Comparison of ENCODE assay signal across 8 cellular contexts in genomic region chr6:4805553-4806307, GRCh38. TPM values are rescaled to one million over a fixed set of nuclear protein-coding genes. Genes with fewer than 3 reads are reported as not detected.
DNase-seq lines count a peak whose midpoint lies in the region; FAIRE-seq and TF ChIP-seq lines count a peak whose summit lies in the region.

No MANE protein-coding gene starts in this region.

- peak; percentile 53 for DNase-seq in BE2C
- DNase-seq in NCI-H524 (lab: John Stamatoyannopoulos, UW): peak; percentile 87 to 95
- peak; percentile 39 to 75 for DNase-seq in T47D (ENCODE audit: low read depth in 1 of 2, low spot score in 1 of 2)
- DNase-seq in kidney tubule cell (ENCODE audit: low spot score): peak; percentile 63
- peak; percentile 75 for DNase-seq in superior temporal gyrus (ENCODE audit: extremely low spot score)
- DNase-seq in GM19239 (ENCODE audit: insufficient read length, low spot score): no peak
- no peak for DNase-seq in dedifferentiated amniotic fluid mesenchymal stem cell (ENCODE audit: extremely low spot score)

- no peak for FAIRE-seq in GM19239 (lab: Jason Lieb, UNC)

- H3K36me3 ChIP-seq in BE2C: no peaks in the 10 kb centered on the region; the same call in 1 of the 2 replicates

- TF ChIP-seq CTCF in BE2C (IDR thresholded peaks at IDR 0.05; ENCODE audit: low read depth, low read length) (peak; percentile 74), GM12873 (IDR thresholded peaks at IDR 0.05; ENCODE audit: insufficient read depth, low read depth, low read length, missing control alignments) (peak; percentile 63)

- in situ Hi-C loops in T47D (cut with HindIII; ENCODE audit: low pct_unique_long_range_greater_than_20kb, low sequenced_read_pairs): no loop called here

- no peak overlapping the region for H3K4me3 ChIP-seq in BE2C (ENCODE audit: low read depth, low read length)

- H3K4me1 ChIP-seq in BE2C: peaks cover 3% of the 10 kb centered on the region; the same call in 1 of the 2 replicates

- no peaks in the 10 kb centered on the region for H3K27me3 ChIP-seq in BE2C

- H3K9me3 ChIP-seq in BE2C: no peaks in the 10 kb centered on the region; the same call in 1 of the 2 replicates

RNA-seq across cellular contexts. Expression of gene CDYL, which starts 29.5 kb away (rescaled TPM):
- polyA plus RNA-seq in BE2C (2012; ENCODE audit: insufficient read depth, insufficient read length, low read depth): 24.3 TPM

Comparison
In these comparisons a context has a peak if more than half of its experiments do, and no peak if none do; other contexts are left out.
1. DNase-seq: peak in BE2C (single experiment), NCI-H524 (2 of 2), T47D (2 of 2), kidney tubule cell (single experiment) and superior temporal gyrus (single experiment); none in GM19239 (single experiment) and dedifferentiated amniotic fluid mesenchymal stem cell (single experiment).